Comparison of ENCODE assay signal across 29 cellular contexts in genomic region chr2:82501217-82501616, GRCh38.
"Had no signal": no experiment of that assay in that cellular context is flagged by ENCODE, and none has a peak within 500 bp of the region (broad histone marks: within the 10 kb centered on the region; RNA-seq: fewer than 3 reads in every experiment).

No MANE protein-coding gene starts in this region.

- H3K79me2 ChIP-seq: hepatocyte had no signal

- DNase-seq: colonic mucosa; cortex of kidney; dermis blood vessel endothelial cell; dorsolateral prefrontal cortex; effector CD4-positive, alpha-beta T cell; effector CD8-positive, alpha-beta T cell; effector memory CD4-positive, alpha-beta T cell; effector memory CD8-positive, alpha-beta T cell; endodermal cell; erythroblast; esophagus squamous epithelium; foreskin fibroblast; foreskin keratinocyte; foreskin melanocyte; gastrocnemius medialis; glutamatergic neuron; head of caudate nucleus; heart right ventricle had no signal

- FAIRE-seq: colon, endometrium, endothelial cell of umbilical vein, frontal cortex had no signal

- H3K4me3 ChIP-seq: colonic mucosa, coronary artery, dorsolateral prefrontal cortex, esophagus muscularis mucosa, esophagus squamous epithelium, gastrocnemius medialis, gastroesophageal sphincter, heart left ventricle, heart right ventricle, hepatocyte had no signal

- ATAC-seq: effector memory CD8-positive, alpha-beta T cell; esophagus mucosa; foreskin keratinocyte; gastrocnemius medialis; gastroesophageal sphincter; heart left ventricle; heart right ventricle had no signal

- H2AFZ ChIP-seq: hepatocyte had no signal

- H3K27ac ChIP-seq: colonic mucosa, coronary artery, dorsolateral prefrontal cortex, epithelial cell of prostate, esophagus muscularis mucosa, esophagus squamous epithelium, foreskin keratinocyte, gastrocnemius medialis, gastroesophageal sphincter, heart left ventricle, heart right ventricle, hepatocyte had no signal

- H3K4me1 ChIP-seq: esophagus muscularis mucosa, esophagus squamous epithelium, foreskin keratinocyte, gastrocnemius medialis, gastroesophageal sphincter, heart left ventricle, heart right ventricle had no signal

- H3K9me3 ChIP-seq: colonic mucosa, gastrocnemius medialis had no signal

- H3K36me3 ChIP-seq: colonic mucosa, esophagus muscularis mucosa, esophagus squamous epithelium, gastrocnemius medialis, gastroesophageal sphincter, heart left ventricle, heart right ventricle had no signal

- H3K4me2 ChIP-seq: hepatocyte had no signal

- H3K27me3 ChIP-seq: colonic mucosa, dorsolateral prefrontal cortex, esophagus muscularis mucosa, esophagus squamous epithelium, foreskin keratinocyte, gastrocnemius medialis, gastroesophageal sphincter, heart left ventricle, heart right ventricle, hepatocyte had no signal
